Comparison of ENCODE assay signal across 19 cellular contexts in the genomic region with DNA sequence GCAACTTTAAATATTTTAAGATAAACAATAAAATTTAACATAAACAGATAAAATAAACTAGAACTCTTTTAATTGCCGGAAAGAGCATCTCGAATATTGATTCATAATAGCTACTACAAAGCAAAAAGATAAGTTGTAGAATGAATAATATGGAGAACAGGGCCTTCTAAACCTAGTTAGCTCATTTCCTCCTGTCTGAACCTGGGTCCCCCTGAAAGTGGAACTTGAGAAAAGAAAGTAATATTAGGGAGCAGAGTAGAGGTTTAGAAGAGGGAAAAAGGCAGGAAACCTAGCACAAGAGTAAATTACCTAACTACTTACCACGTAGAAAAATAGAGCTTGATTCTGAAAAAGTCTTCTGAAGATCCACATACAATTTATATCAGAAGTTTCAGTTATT.
"Had no signal": no experiment of that assay in that cellular context is flagged by ENCODE, and none has a peak within 500 bp of the region (broad histone marks: within the 10 kb centered on the region; RNA-seq: fewer than 3 reads in every experiment).

No MANE protein-coding gene starts in this region.

- H3K4me1 ChIP-seq: esophagus muscularis mucosa, foreskin keratinocyte, gastroesophageal sphincter, heart right ventricle, left lung, lower lobe of right lung had no signal

- H3K27me3 ChIP-seq: dorsolateral prefrontal cortex, esophagus muscularis mucosa, foreskin keratinocyte, gastroesophageal sphincter, heart right ventricle, left lung had no signal

- H3K9me3 ChIP-seq: esophagus muscularis mucosa, gastroesophageal sphincter, heart right ventricle, lower lobe of right lung had no signal

- H3K36me3 ChIP-seq: esophagus muscularis mucosa, gastroesophageal sphincter, heart right ventricle, left lung, lower lobe of right lung had no signal

- H3K27ac ChIP-seq: coronary artery, dorsolateral prefrontal cortex, esophagus muscularis mucosa, foreskin keratinocyte, gastroesophageal sphincter, heart right ventricle, left lung, lower lobe of right lung had no signal

- DNase-seq: dermis blood vessel endothelial cell; dorsolateral prefrontal cortex; effector CD4-positive, alpha-beta T cell; effector memory CD4-positive, alpha-beta T cell; foreskin keratinocyte; glutamatergic neuron; head of caudate nucleus; heart right ventricle; hippocampal formation; left cardiac atrium; left lung; left ventricle myocardium superior; lower lobe of right lung; mesenchymal stem cell; mucosa of descending colon; naive B cell had no signal

- H3K4me3 ChIP-seq: coronary artery, dorsolateral prefrontal cortex, esophagus muscularis mucosa, gastroesophageal sphincter, heart right ventricle, left lung, lower lobe of right lung, mucosa of descending colon had no signal

- ATAC-seq: foreskin keratinocyte, gastroesophageal sphincter, heart right ventricle, left cardiac atrium, left lung, left ventricle myocardium superior, lower lobe of right lung, mucosa of descending colon had no signal
